Comparison of ENCODE assay signal across 23 cellular contexts in genomic region chr6:165830761-165831160, GRCh38.
"Had no signal": no experiment of that assay in that cellular context is flagged by ENCODE, and none has a peak within 500 bp of the region (broad histone marks: within the 10 kb centered on the region; RNA-seq: fewer than 3 reads in every experiment).

No MANE protein-coding gene starts in this region.

- ATAC-seq: Panc1, PC-3, T-cell had no signal

- H3K36me3 Mint-ChIP-seq: T-cell had no signal

- H3K9me3 Mint-ChIP-seq: T-cell had no signal

- H3K9me3 ChIP-seq: SK-N-SH had no signal

- H3K27ac Mint-ChIP-seq: T-cell had no signal

- DNase-seq: NCI-H1092, NCI-H1105 treated with DMSO at 0.1 percent for 48 hours, NCI-H1417 treated with DMSO at 0.1 percent for 48 hours, NCI-H146, NCI-H1694 treated with DMSO at 0.1 percent for 48 hours, NCI-H1930, NCI-H2081, NCI-H2107, NCI-H2227 treated with DMSO at 0.1 percent for 48 hours, NCI-H446, NCI-H510A, NCI-H524 treated with DMSO at 0.1 percent for 48 hours, NCI-H69, NCI-H774, PC-3, SHP77, SK-N-SH, SW 1271, T-cell had no signal

- H3K27ac ChIP-seq: HL-60, KMS-11, RWPE1 had no signal
